In the genomic region with DNA sequence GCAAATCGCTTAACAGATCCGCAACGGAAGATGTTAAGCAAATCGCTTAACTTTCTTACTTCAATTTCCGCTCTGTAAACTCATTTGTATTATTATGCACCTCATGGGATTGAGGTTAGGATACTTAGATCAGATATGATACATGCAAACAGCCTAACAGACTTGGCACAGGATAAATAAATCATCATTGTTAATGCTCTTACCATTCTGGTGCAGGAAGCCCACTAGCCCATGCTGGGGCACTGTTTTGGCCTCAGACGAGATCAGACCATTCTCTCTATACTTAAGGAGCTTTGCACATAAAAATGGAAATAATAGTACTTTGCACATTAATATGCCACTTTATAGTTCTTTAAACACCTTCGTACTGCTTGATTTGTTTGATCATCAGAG, we compare ENCODE assay signal across 6 cellular contexts. TPM values are rescaled to one million over a fixed set of nuclear protein-coding genes. Genes with fewer than 3 reads are reported as not detected.
DNase-seq lines count a peak whose midpoint lies in the region; ATAC-seq and TF ChIP-seq lines count a peak whose summit lies in the region.

No MANE protein-coding gene starts in this region.

- peaks cover 0 to 20% (median 4%) of the 10 kb centered on the region in 4 donors for H3K4me1 ChIP-seq in right lobe of liver

- no peak for TF ChIP-seq POLR2A in right lobe of liver (IDR thresholded peaks at IDR 0.05)

- H3K4me1 Mint-ChIP-seq in T-helper 17 cell: peaks cover 31% of the 10 kb centered on the region

- ATAC-seq in T-helper 17 cell (peak; percentile 1), right lobe of liver (no peak), HG03025 (IDR thresholded peaks at IDR 0.05; ENCODE audit: low FRiP score, unreplicated experiment) (no peak)

- no peak for TF ChIP-seq CTCF in right lobe of liver (IDR thresholded peaks at IDR 0.05)

- H3K27me3 ChIP-seq in H7 (ENCODE audit: control insufficient read depth, insufficient read depth, low read length) (no peaks in the 10 kb centered on the region), right lobe of liver (no peaks in the 10 kb centered on the region)

- peaks cover 26% of the 10 kb centered on the region for H3K36me3 ChIP-seq in H7 (replicated peaks; ENCODE audit: control insufficient read depth, insufficient read depth, low read length)
- H3K36me3 ChIP-seq in right lobe of liver: peaks cover 0 to 36% (median 0%) of the 10 kb centered on the region in 4 donors

- DNase-seq in H7 (no peak), T-helper 17 cell (no peak), right lobe of liver (no peak), NCI-H2107 treated with DMSO at 0.1 percent for 48 hours (lab: John Stamatoyannopoulos, UW; ENCODE audit: unreplicated experiment) (no peak), NCI-H774 (lab: John Stamatoyannopoulos, UW) (no peak)

- H3K4me3 Mint-ChIP-seq in T-helper 17 cell: peak overlapping the region; percentile 94

- no peaks in the 10 kb centered on the region for H3K9me3 ChIP-seq in T-helper 17 cell (ENCODE audit: control insufficient read depth, low read length, poor library complexity, severe bottlenecking)
- no peaks in the 10 kb centered on the region for H3K9me3 ChIP-seq in right lobe of liver

- 3% methylated on average over 7 of the region's 7 CpGs for WGBS in right lobe of liver (ENCODE audit: insufficient coverage, low coverage, low lambda C conversion rate, missing lambda C conversion rate)

- intact Hi-C loops in right lobe of liver (cut with DNase I): no loop called here

- H3K36me3 Mint-ChIP-seq in T-helper 17 cell (ENCODE audit: low read depth): peaks cover 4% of the 10 kb centered on the region

- H3K4me3 ChIP-seq in H7 (ENCODE audit: insufficient read depth, low read depth, low read length): peak overlapping the region; percentile 89
- peak overlapping the region; percentile 60 to 91 (median 76) for H3K4me3 ChIP-seq in right lobe of liver

- H3K27ac Mint-ChIP-seq in T-helper 17 cell: peak overlapping the region; percentile 93

- no peaks in the 10 kb centered on the region for H3K27me3 Mint-ChIP-seq in T-helper 17 cell

- H3K27ac ChIP-seq in right lobe of liver: peak overlapping the region in 1 of 3 donors; percentile 91

RNA-seq across cellular contexts. Expression of gene NCAPD2, which starts 0.4 kb away (rescaled TPM):
- total RNA-seq in H7 (2014; rRNA removed; shearing (Covaris generic)): 104 and 113 TPM in 2 replicates
- 10 to 100 TPM; 16.9 to 24.3 TPM for total RNA-seq in T-helper 17 cell
- total RNA-seq in right lobe of liver: 10 to 100 TPM in 2 of 6 experiments, 1 to 10 TPM in 4; 6.2 to 40.9 (median 8.4) TPM

RNA-seq across cellular contexts. Expression of gene MRPL51, which starts 1.3 kb away (rescaled TPM):
- total RNA-seq in H7 (2014; rRNA removed; shearing (Covaris generic)): 137 and 145 TPM in 2 replicates
- total RNA-seq in T-helper 17 cell (10 to 100 TPM; 36.6 to 42.2 TPM), right lobe of liver (100 to 1,000 TPM in 1 of 6 experiments, 10 to 100 TPM in 5; 38.2 to 104 (median 80.2) TPM)

RNA-seq across cellular contexts. Expression of gene VAMP1, which starts 23.9 kb away (rescaled TPM):
- 23.9 and 26.8 TPM in 2 replicates for total RNA-seq in H7 (2014; rRNA removed; shearing (Covaris generic))
- total RNA-seq in T-helper 17 cell: 10 to 100 TPM; 33.1 to 38.5 TPM
- 1 to 10 TPM; 3.5 to 6.5 (median 6.0) TPM for total RNA-seq in right lobe of liver

RNA-seq across cellular contexts. Expression of gene GAPDH, which starts 40.0 kb away (rescaled TPM):
- 6,920 and 8,270 TPM in 2 replicates for total RNA-seq in H7 (2014; rRNA removed; shearing (Covaris generic))
- total RNA-seq in T-helper 17 cell: 100 to 1,000 TPM; 640 to 695 TPM
- total RNA-seq in right lobe of liver: 1,000 to 10,000 TPM in 4 of 6 experiments, 100 to 1,000 TPM in 2; 788 to 3,247 (median 1,580) TPM

RNA-seq across cellular contexts. Expression of gene TAPBPL, which starts 42.5 kb away (rescaled TPM):
- 0.62 and 1.0 TPM in 2 replicates for total RNA-seq in H7 (2014; rRNA removed; shearing (Covaris generic))
- total RNA-seq in T-helper 17 cell (10 to 100 TPM; 19.6 to 23.1 TPM), right lobe of liver (10 to 100 TPM; 13.8 to 29.3 (median 21.4) TPM)
